20 cellular contexts compared by ENCODE assay signal in the genomic region with DNA sequence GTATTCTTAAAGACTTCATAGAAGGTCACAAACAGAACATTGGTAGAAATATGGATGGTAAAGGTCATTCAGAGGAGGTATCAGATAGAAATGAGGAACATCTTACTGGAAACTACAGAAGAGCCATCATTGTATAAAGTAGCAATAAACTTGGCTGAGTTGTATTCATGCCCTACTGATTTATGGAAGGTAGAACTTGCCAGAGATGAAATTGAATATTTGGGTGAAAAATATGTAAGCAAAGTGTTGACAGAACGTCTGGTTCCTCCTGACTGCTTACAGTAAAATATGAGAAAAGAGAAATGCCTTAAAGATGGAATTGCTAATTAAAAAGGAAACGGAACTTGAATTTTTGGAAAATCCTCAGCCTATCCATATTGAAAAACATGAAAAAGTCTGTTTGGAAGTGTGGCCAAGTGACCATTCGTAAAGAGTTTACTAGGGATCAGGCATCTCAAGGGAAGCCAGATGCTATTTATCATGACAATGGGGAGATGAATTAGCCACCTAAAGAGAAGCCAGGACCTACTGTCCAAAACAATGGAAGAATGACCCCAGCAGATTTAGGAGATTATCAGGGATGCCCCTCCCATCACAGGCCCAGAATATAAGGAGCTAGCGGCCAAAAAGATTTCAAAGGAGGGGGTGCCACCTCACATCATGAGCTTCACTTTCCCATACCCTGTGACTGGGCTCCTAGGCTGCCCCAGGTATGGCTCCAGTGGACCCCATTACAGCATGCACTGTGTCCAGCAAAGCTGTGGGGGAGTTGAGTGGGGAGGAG.
DNase-seq lines count a peak whose midpoint lies in the region; ATAC-seq and TF ChIP-seq lines count a peak whose summit lies in the region.
"Had no signal": no experiment of that assay in that cellular context is flagged by ENCODE, and none has a peak within 500 bp of the region (broad histone marks: within the 10 kb centered on the region; RNA-seq: fewer than 3 reads in every experiment).

No MANE protein-coding gene starts in this region.

- H3K4me1 ChIP-seq in H9 (ENCODE audit: insufficient read depth, low read length) (peaks cover 2% of the 10 kb centered on the region; the same call in 1 of the 2 replicates), tibial artery (peaks cover 0 to 12% (median 0%) of the 10 kb centered on the region in 4 donors)
- H3K4me1 ChIP-seq: SJCRH30 had no signal

- no peaks in the 10 kb centered on the region for H3K9me3 ChIP-seq in H9 (ENCODE audit: control insufficient read depth, low read depth, low read length)
- H3K9me3 ChIP-seq in tibial artery: no peaks in the 10 kb centered on the region
- H3K9me3 ChIP-seq: SJCRH30 had no signal

- peak overlapping the region; percentile 65; the same call in 1 of the 2 replicates for H3K14ac ChIP-seq in H9 (ENCODE audit: insufficient read depth, low read length)

- no peak for TF ChIP-seq CTCF in H9 (conservative IDR thresholded peaks at IDR 0.05)
- TF ChIP-seq CTCF in WTC11 (IDR thresholded peaks at IDR 0.05): no peak
- TF ChIP-seq CTCF in nephron (IDR thresholded peaks at IDR 0.05; ENCODE audit: unreplicated experiment in 3 of 3): no peak
- TF ChIP-seq CTCF in tibial artery (IDR thresholded peaks at IDR 0.05): no peak

- intact Hi-C loops in tibial artery (cut with DNase I; ENCODE audit: low total_unique reads): loop anchor here (10.0 kb wide), 1 partner anchor 549 kb away; no protein-coding TSS in a partner anchor

- no CpG with 5 or more reads among the region's 4 CpGs for WGBS in H9 (ENCODE audit: extremely low coverage, insufficient read length, low lambda C conversion rate)

- H3K79me2 ChIP-seq in H9 (ENCODE audit: insufficient read depth, low read length): no peaks in the 10 kb centered on the region

- peaks cover 11 to 17% (median 16%) of the 10 kb centered on the region in 3 experiments; a peak in 5 of 7 replicates for H3K36me3 Mint-ChIP-seq in H9 (ENCODE audit: insufficient read depth in 1 of 3, low read depth in 3 of 3)
- peaks cover 30% of the 10 kb centered on the region for H3K36me3 Mint-ChIP-seq in WTC11
- no peaks in the 10 kb centered on the region for H3K36me3 Mint-ChIP-seq in nephron (ENCODE audit: low read depth)

- no peak overlapping the region for H2BK20ac ChIP-seq in H9 (ENCODE audit: low read depth, low read length, poor library complexity, severe bottlenecking)

- H3T11ph ChIP-seq in H9 (ENCODE audit: low read length): no peak overlapping the region

- H3K27me3 ChIP-seq in H9 (ENCODE audit: insufficient read depth, low read length) (no peaks in the 10 kb centered on the region), tibial artery (no peaks in the 10 kb centered on the region)
- H3K27me3 ChIP-seq: SJCRH30 had no signal

- no peak overlapping the region for H2AFZ ChIP-seq in H9 (ENCODE audit: low read length)
- H2AFZ ChIP-seq: GM23248 had no signal

- H3K27ac Mint-ChIP-seq in H9 (peak overlapping the region; percentile 6 to 87 (median 83); a peak in 5 of 7 replicates), WTC11 (peak overlapping the region; percentile 85; the same call in 1 of the 2 replicates), nephron (peak overlapping the region in 2 of 3 experiments; percentile 13 to 39)

- H3K4me3 ChIP-seq in tibial artery: no peak overlapping the region
- H3K4me3 ChIP-seq: GM23248, SJCRH30 had no signal

- no peak overlapping the region for H3K27ac ChIP-seq in H9 (ENCODE audit: insufficient read length, low read depth, low read length)
- H3K27ac ChIP-seq in tibial artery: no peak overlapping the region
- H3K27ac ChIP-seq: GM23248, SJCRH30 had no signal

- H3K9ac ChIP-seq in H9 (ENCODE audit: extremely low read depth, insufficient read length, low read length): no peak overlapping the region
- H3K9ac ChIP-seq: GM23248 had no signal

- no peak overlapping the region for H3K56ac ChIP-seq in H9 (ENCODE audit: insufficient read length, low read depth, low read length)

- no peaks in the 10 kb centered on the region for H3K79me1 ChIP-seq in H9 (ENCODE audit: insufficient read depth, low read depth, low read length, poor library complexity, severe bottlenecking)

- no peaks in the 10 kb centered on the region for H3K36me3 ChIP-seq in tibial artery
- H3K36me3 ChIP-seq: SJCRH30 had no signal

- no peak overlapping the region for H3K23ac ChIP-seq in H9 (ENCODE audit: insufficient read length, low read depth, low read length)

- H3K4me1 Mint-ChIP-seq in H9 (peaks cover 24 to 26% of the 10 kb centered on the region in 2 experiments), WTC11 (peaks cover 29% of the 10 kb centered on the region), nephron (peaks cover 13% of the 10 kb centered on the region)
- H3K4me1 Mint-ChIP-seq: IgD-negative memory B cell had no signal

- H2BK15ac ChIP-seq in H9 (ENCODE audit: low read depth, low read length): no peak overlapping the region

- H3K23me2 ChIP-seq in H9 (ENCODE audit: insufficient read length, low read depth, low read length, poor library complexity, severe bottlenecking): no peaks in the 10 kb centered on the region

- no peak overlapping the region for H4K91ac ChIP-seq in H9 (ENCODE audit: insufficient read length, low read depth, low read length)

- peak; percentile 90 for ATAC-seq in WTC11

- H3K4me2 ChIP-seq in H9 (ENCODE audit: insufficient read depth, insufficient read length, low read length): no peak overlapping the region

- no peak overlapping the region for H2BK12ac ChIP-seq in H9 (ENCODE audit: insufficient read length, low read depth, low read length)

- H3K27me3 Mint-ChIP-seq in H9 (ENCODE audit: low read depth): no peaks in the 10 kb centered on the region
- H3K27me3 Mint-ChIP-seq in WTC11 (ENCODE audit: low read depth): no peaks in the 10 kb centered on the region
- no peaks in the 10 kb centered on the region for H3K27me3 Mint-ChIP-seq in nephron (ENCODE audit: low read depth)
- H3K27me3 Mint-ChIP-seq: IgD-negative memory B cell had no signal

- H3K9me3 Mint-ChIP-seq in H9: peaks cover 0 to 4% of the 10 kb centered on the region in 2 experiments; a peak in 1 of 5 replicates
- peaks cover 12% of the 10 kb centered on the region for H3K9me3 Mint-ChIP-seq in WTC11
- H3K9me3 Mint-ChIP-seq in nephron: no peaks in the 10 kb centered on the region
- H3K9me3 Mint-ChIP-seq: IgD-negative memory B cell had no signal

- H4K20me1 ChIP-seq in H9 (ENCODE audit: control insufficient read depth, insufficient read depth, insufficient read length): no peaks in the 10 kb centered on the region

- no peak overlapping the region for H3K4ac ChIP-seq in H9 (ENCODE audit: low read depth, low read length)

- CTCF ChIA-PET in WTC11 (lab: Charles Lee) (interaction anchor here (0.6 to 1.5 kb wide), 4 partner anchors 8 to 241 kb away, joined by 3 to 8 read pairs (median 4); no protein-coding TSS in a partner anchor), HEK293T (lab: Yijun Ruan, JAX) (no interaction called here)

- H4K8ac ChIP-seq in H9 (replicated peaks; ENCODE audit: insufficient read length, low read depth, low read length): no peak overlapping the region

- no peak overlapping the region for H2BK120ac ChIP-seq in H9 (ENCODE audit: low read depth, low read length, poor library complexity, severe bottlenecking)

- POLR2A ChIA-PET in WTC11 (lab: Charles Lee): no interaction called here
- POLR2A ChIA-PET in HEK293T (lab: Yijun Ruan, JAX): no interaction called here

- H3K18ac ChIP-seq in H9 (ENCODE audit: insufficient read length, low read depth, low read length): peak overlapping the region; percentile 17

- no peak overlapping the region for H2AK5ac ChIP-seq in H9 (ENCODE audit: insufficient read length, low read length)

- no peak overlapping the region; a peak in 1 of 5 replicates for H3K4me3 Mint-ChIP-seq in H9
- H3K4me3 Mint-ChIP-seq in WTC11: no peak overlapping the region
- no peak overlapping the region for H3K4me3 Mint-ChIP-seq in nephron
- H3K4me3 Mint-ChIP-seq: IgD-negative memory B cell had no signal

- DNase-seq in H9: peak; percentile 52
- no peak for DNase-seq in WTC11 (ENCODE audit: low spot score)
- peak; percentile 71 for DNase-seq in iPS DF 4.7 (ENCODE audit: extremely low read depth, low spot score)
- DNase-seq in COR-L47 (lab: John Stamatoyannopoulos, UW): no peak
- DNase-seq in tibial artery: no peak
- no peak for DNase-seq in HEK293T (ENCODE audit: extremely low spot score)
- no peak for DNase-seq in activated T-cell treated with anti-CD3 and anti-CD28 coated beads, Interleukin-2, amount 50 U/mL, for 48 hours
- DNase-seq: AML-193, Calu3, DMS79, GM23248, NCI-H1417 treated with DMSO at 0.1 percent for 48 hours, NCI-H2081 treated with DMSO at 0.1 percent for 48 hours, NCI-H2227 treated with DMSO at 0.1 percent for 48 hours, NCI-H524 treated with DMSO at 0.1 percent for 48 hours, OCI-M1, RPMI8226, SJCRH30 had no signal

- no peak overlapping the region for H4K5ac ChIP-seq in H9 (ENCODE audit: insufficient read length, low read depth, low read length)

- H2BK5ac ChIP-seq in H9 (ENCODE audit: insufficient read length, low read length): no peak overlapping the region

TF ChIP-seq in WTC11, 78 proteins besides CTCF, POLR2A, EP300 and RAD21 (continues in another document):
- TF ChIP-seq JUN (CRISPR knock-in tag; IDR thresholded peaks at IDR 0.05) (no peak), ZNF263 (CRISPR knock-in tag; IDR thresholded peaks at IDR 0.05; ENCODE audit: low read depth) (no peak), KAT7 (CRISPR knock-in tag; IDR thresholded peaks at IDR 0.05; ENCODE audit: borderline replicate concordance) (no peak), ETV6 (CRISPR knock-in tag; IDR thresholded peaks at IDR 0.05) (peak; percentile 38; the same call in 1 of the 2 replicates), FOXK1 (CRISPR knock-in tag; IDR thresholded peaks at IDR 0.05) (peak; percentile 19; the same call in 1 of the 2 replicates)

TF ChIP-seq in HEK293T, 16 proteins besides CTCF, POLR2A, EP300 and RAD21:
- TF ChIP-seq SUZ12 (IDR thresholded peaks at IDR 0.05): no peak
- TF ChIP-seq, protein P1, sequence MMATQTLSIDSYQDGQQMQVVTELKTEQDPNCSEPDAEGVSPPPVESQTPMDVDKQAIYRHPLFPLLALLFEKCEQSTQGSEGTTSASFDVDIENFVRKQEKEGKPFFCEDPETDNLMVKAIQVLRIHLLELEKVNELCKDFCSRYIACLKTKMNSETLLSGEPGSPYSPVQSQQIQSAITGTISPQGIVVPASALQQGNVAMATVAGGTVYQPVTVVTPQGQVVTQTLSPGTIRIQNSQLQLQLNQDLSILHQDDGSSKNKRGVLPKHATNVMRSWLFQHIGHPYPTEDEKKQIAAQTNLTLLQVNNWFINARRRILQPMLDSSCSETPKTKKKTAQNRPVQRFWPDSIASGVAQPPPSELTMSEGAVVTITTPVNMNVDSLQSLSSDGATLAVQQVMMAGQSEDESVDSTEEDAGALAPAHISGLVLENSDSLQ (IDR thresholded peaks at IDR 0.05): no peak
- TF ChIP-seq ZNF384 (IDR thresholded peaks at IDR 0.05): no peak
- TF ChIP-seq L3MBTL2 (conservative IDR thresholded peaks at IDR 0.05): no peak
- no peak for TF ChIP-seq HDGF (IDR thresholded peaks at IDR 0.05; ENCODE audit: borderline replicate concordance)
- no peak for TF ChIP-seq NFRKB (IDR thresholded peaks at IDR 0.05)
- no peak for TF ChIP-seq BHLHE40 (IDR thresholded peaks at IDR 0.05; ENCODE audit: borderline replicate concordance)
- TF ChIP-seq ARNT (IDR thresholded peaks at IDR 0.05): no peak
- TF ChIP-seq TARDBP (IDR thresholded peaks at IDR 0.05): no peak
- no peak for TF ChIP-seq LEF1 (IDR thresholded peaks at IDR 0.05; ENCODE audit: borderline replicate concordance)

Comparison
In these comparisons a context has a peak if more than half of its experiments do, and no peak if none do; other contexts are left out.
1. DNase-seq: peak in H9 (single experiment) and iPS DF 4.7 (single experiment); none in WTC11 (single experiment), COR-L47 (single experiment), tibial artery (0 of 2), HEK293T (single experiment) and activated T-cell treated with anti-CD3 and anti-CD28 coated beads, Interleukin-2, amount 50 U/mL, for 48 hours (0 of 2).
2. H3K27ac Mint-ChIP-seq: peak in every context shown above with its lines; median percentile 85 in WTC11; 83 in H9; 26 in nephron.